Comparison of ENCODE assay signal across 1 cellular context in genomic region chr3:172710709-172711456, GRCh38.
TF ChIP-seq lines count a peak whose summit lies in the region.

Gene NCEH1 (minus strand): TSS chr3:172711067. CDS start chr3:172710984, 83 bp downstream.

TF ChIP-seq in K562, 482 proteins besides CTCF, POLR2A, EP300 and RAD21 (continued from another document and continues in another):
- TF ChIP-seq ZNF592 (IDR thresholded peaks at IDR 0.05) (no peak), SMAD4 (CRISPR knock-in tag; conservative IDR thresholded peaks at IDR 0.05) (peak; percentile 44; the same call in 1 of the 2 replicates), ESRRA (IDR thresholded peaks at IDR 0.05; ENCODE audit: borderline replicate concordance, low read depth) (peak; percentile 83), CEBPB (tag; IDR thresholded peaks at IDR 0.05) (peak; percentile 98), LCOR (CRISPR knock-in tag; IDR thresholded peaks at IDR 0.05) (0 out of 2 replicates have a peak, but pooled peaks have one; percentile 54), DNMT1 (IDR thresholded peaks at IDR 0.05) (no peak), NR2F6 (CRISPR knock-in tag; IDR thresholded peaks at IDR 0.05) (no peak), BCOR (IDR thresholded peaks at IDR 0.05) (0 out of 2 replicates have a peak, but pooled peaks have one; percentile 27), ZBTB7A (IDR thresholded peaks at IDR 0.05; ENCODE audit: borderline replicate concordance, control insufficient read depth, low read depth, low read length) (peak; percentile 10; the same call in 1 of the 2 replicates), RB1 (IDR thresholded peaks at IDR 0.05; ENCODE audit: low read depth) (0 out of 2 replicates have a peak, but pooled peaks have one; percentile 38), PHTF2 (CRISPR knock-in tag; IDR thresholded peaks at IDR 0.05) (no peak), CHAMP1 (IDR thresholded peaks at IDR 0.05) (0 out of 2 replicates have a peak, but pooled peaks have one; percentile 26), NKRF (IDR thresholded peaks at IDR 0.05; ENCODE audit: borderline replicate concordance) (peak; percentile 70; the same call in 1 of the 2 replicates), ZSCAN29 (IDR thresholded peaks at IDR 0.05) (no peak), KDM2B (CRISPR knock-in tag; IDR thresholded peaks at IDR 0.05) (no peak), HCFC1 (IDR thresholded peaks at IDR 0.05; ENCODE audit: low read depth, low read length) (peak; percentile 38; the same call in 1 of the 2 replicates), ZNF12 (CRISPR knock-in tag; IDR thresholded peaks at IDR 0.05) (no peak), FOSL1 (tag; conservative IDR thresholded peaks at IDR 0.05) (peak; percentile 56; the same call in 1 of the 2 replicates), RFX7 (CRISPR knock-in tag; IDR thresholded peaks at IDR 0.05) (no peak), MAZ (CRISPR knock-in tag; conservative IDR thresholded peaks at IDR 0.05 in 1 of 2, IDR thresholded peaks at IDR 0.05 in 1 of 2) (peak; percentile 56 to 93), HMBOX1 (IDR thresholded peaks at IDR 0.05) (no peak), MECOM (CRISPR knock-in tag; IDR thresholded peaks at IDR 0.05) (no peak), ZNF395 (CRISPR knock-in tag; IDR thresholded peaks at IDR 0.05) (0 out of 2 replicates have a peak, but pooled peaks have one; percentile 34), MTA2 (IDR thresholded peaks at IDR 0.05; ENCODE audit: low read depth) (no peak), MAFF (IDR thresholded peaks at IDR 0.05; ENCODE audit: low read length) (no peak), ZBTB8A (IDR thresholded peaks at IDR 0.05; ENCODE audit: partially characterized antibody) (no peak), RNF2 (IDR thresholded peaks at IDR 0.05) (0 out of 2 replicates have a peak, but pooled peaks have one; percentile 39), ZBTB17 (CRISPR knock-in tag; IDR thresholded peaks at IDR 0.05) (no peak), CEBPG (CRISPR knock-in tag; IDR thresholded peaks at IDR 0.05) (peak; percentile 78; the same call in 1 of the 2 replicates), CEBPG (tag; conservative IDR thresholded peaks at IDR 0.05 in 1 of 2, IDR thresholded peaks at IDR 0.05 in 1 of 2) (peak; percentile 91 to 98), SMC3 (conservative IDR thresholded peaks at IDR 0.05; ENCODE audit: insufficient read depth, low read depth, low read length) (peak; percentile 79), ETV6 (IDR thresholded peaks at IDR 0.05; ENCODE audit: borderline replicate concordance in 1 of 2, low read depth in 2 of 2, low read length in 1 of 2) (0 out of 4 replicates have a peak, but pooled peaks of 1 of the 2 experiments have one; percentile 25), ETV6 (CRISPR knock-in tag; IDR thresholded peaks at IDR 0.05; ENCODE audit: borderline replicate concordance) (no peak), PHB2 (IDR thresholded peaks at IDR 0.05; ENCODE audit: low read depth) (no peak), DLX4 (CRISPR knock-in tag; IDR thresholded peaks at IDR 0.05) (no peak), NFIC (IDR thresholded peaks at IDR 0.05) (0 out of 2 replicates have a peak, but pooled peaks have one; percentile 35), ELF4 (CRISPR knock-in tag; IDR thresholded peaks at IDR 0.05) (0 out of 2 replicates have a peak, but pooled peaks have one; percentile 57), NFE2 (IDR thresholded peaks at IDR 0.05; ENCODE audit: low read depth) (no peak), ZNF589 (CRISPR knock-in tag; IDR thresholded peaks at IDR 0.05; ENCODE audit: low read depth) (no peak), ZNF551 (CRISPR knock-in tag; IDR thresholded peaks at IDR 0.05) (no peak), E2F6 (IDR thresholded peaks at IDR 0.05; ENCODE audit: borderline replicate concordance in 1 of 2, extremely low read depth in 1 of 2, insufficient read depth in 1 of 2, insufficient read length in 1 of 2, low read depth in 1 of 2, low read length in 1 of 2, poor library complexity in 1 of 2, severe bottlenecking in 1 of 2) (peak; percentile 17 to 31), JUND (IDR thresholded peaks at IDR 0.05; ENCODE audit: borderline replicate concordance, low read depth, low read length) (peak; percentile 47; the same call in 1 of the 2 replicates), JUND (tag; IDR thresholded peaks at IDR 0.05; ENCODE audit: borderline replicate concordance, low read depth, low read length) (peak; percentile 47; the same call in 2 of the 3 replicates), ZNF3 (CRISPR knock-in tag; IDR thresholded peaks at IDR 0.05) (no peak), ZNF146 (CRISPR knock-in tag; IDR thresholded peaks at IDR 0.05; ENCODE audit: unreplicated experiment) (no peak), TCF7L2 (IDR thresholded peaks at IDR 0.05; ENCODE audit: low read depth, low read length) (0 out of 2 replicates have a peak, but pooled peaks have one; percentile 18), ZFP91 (CRISPR knock-in tag; IDR thresholded peaks at IDR 0.05) (0 out of 2 replicates have a peak, but pooled peaks have one; percentile 42), CBX5 (IDR thresholded peaks at IDR 0.05; ENCODE audit: borderline replicate concordance, low read depth) (no peak), BCL6 (CRISPR knock-in tag; IDR thresholded peaks at IDR 0.05) (no peak), CREB5 (CRISPR knock-in tag; IDR thresholded peaks at IDR 0.05) (no peak), GABPA (tag; conservative IDR thresholded peaks at IDR 0.05; ENCODE audit: low read depth) (peak; percentile 81), ZNF263 (CRISPR knock-in tag; IDR thresholded peaks at IDR 0.05; ENCODE audit: borderline replicate concordance) (no peak; the same call in 1 of the 2 replicates)
